In the genomic region with DNA sequence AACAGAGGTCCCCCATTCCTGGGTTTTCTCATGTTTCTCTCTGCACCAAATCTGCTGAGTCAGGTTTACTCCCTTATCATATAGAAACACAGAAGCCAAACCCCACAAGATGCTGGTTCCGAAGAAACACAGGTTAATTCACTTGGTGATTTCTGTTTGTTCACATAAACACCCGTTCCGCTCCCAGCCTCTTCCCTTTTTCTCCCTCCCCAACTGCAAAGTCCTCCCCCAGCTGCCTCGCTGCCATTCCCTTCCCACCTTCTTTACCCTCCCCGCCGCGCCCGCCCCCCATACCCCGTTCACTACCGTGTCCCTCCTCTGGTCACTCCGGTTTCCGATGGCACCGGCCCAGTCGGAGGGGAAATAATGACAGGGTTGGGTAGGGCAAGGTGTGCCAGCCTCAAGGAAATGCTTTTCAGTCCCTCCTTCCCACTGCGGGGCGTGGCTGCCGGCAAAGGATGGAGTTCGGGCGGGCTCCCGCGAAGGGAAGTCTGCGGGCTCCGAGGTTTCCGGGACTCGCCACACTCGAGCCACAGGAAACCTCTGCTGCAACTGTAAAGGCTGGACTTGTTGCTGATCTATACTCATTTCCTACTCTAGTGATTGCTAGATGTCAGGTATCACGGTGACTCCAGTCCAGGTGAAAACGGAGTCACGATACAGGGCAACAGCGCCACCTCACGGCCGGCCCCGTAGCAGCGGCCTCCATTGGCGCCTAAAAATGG, we compare ENCODE assay signal across 8 cellular contexts. TPM values are rescaled to one million over a fixed set of nuclear protein-coding genes. Genes with fewer than 3 reads are reported as not detected.
DNase-seq lines count a peak whose midpoint lies in the region; ATAC-seq and TF ChIP-seq lines count a peak whose summit lies in the region.

TSS of gene STYK1 (minus strand) at position 393 of the 725 bp plus-strand sequence. CDS start 39,434 bp downstream, outside the sequence.

- H4K20me1 ChIP-seq in osteoblast (ENCODE audit: insufficient read depth, low read length): no peaks in the 10 kb centered on the region

- DNase-seq in RPMI7951 (ENCODE audit: low read depth) (peak; percentile 37), glutamatergic neuron (peak; percentile 70), osteoblast (ENCODE audit: insufficient read length, low spot score, missing footprints) (peak; percentile 91), thoracic aorta (ENCODE audit: low spot score) (no peak)
- peak; percentile 62 for DNase-seq in activated gamma-delta T cell treated with anti-CD3 and anti-CD28 coated beads, Interleukin-2, amount 50 U/mL, for 16 hours (ENCODE audit: low read depth)

- TF ChIP-seq CTCF in glutamatergic neuron (IDR thresholded peaks at IDR 0.05; ENCODE audit: partially characterized antibody, unreplicated experiment) (peak; percentile 95), osteoblast (IDR thresholded peaks at IDR 0.05; ENCODE audit: extremely low read depth, low read depth, low read length) (peak; percentile 92), thoracic aorta (IDR thresholded peaks at IDR 0.05) (peak; percentile 46)

- 2% methylated on average over 35 of the region's 35 CpGs for WGBS in HUES64

- ATAC-seq in GM18873 (IDR thresholded peaks at IDR 0.05; ENCODE audit: low FRiP score, unreplicated experiment) (peak; percentile 62), thoracic aorta (ENCODE audit: insufficient number of reproducible peaks, low FRiP score, low read depth) (no peak)

- H3K27ac Mint-ChIP-seq in glutamatergic neuron (ENCODE audit: unreplicated experiment): no peak within 1 kb of the TSS

- no peaks in the 10 kb centered on the region for H3K36me3 Mint-ChIP-seq in glutamatergic neuron (ENCODE audit: unreplicated experiment)

- H3K9me3 ChIP-seq in HUES64 (ENCODE audit: insufficient read depth, low read depth, low read length) (no peaks in the 10 kb centered on the region), osteoblast (ENCODE audit: low read depth, low read length) (no peaks in the 10 kb centered on the region), thoracic aorta (no peaks in the 10 kb centered on the region)

- no peaks in the 10 kb centered on the region for H3K4me1 Mint-ChIP-seq in glutamatergic neuron (ENCODE audit: low read depth, unreplicated experiment)

- peak within 1 kb of the TSS; percentile 92 for H3K4me3 ChIP-seq in ACC112 (ENCODE audit: low read depth, low read length)
- H3K4me3 ChIP-seq in HUES64 (ENCODE audit: low read length): peak within 1 kb of the TSS; percentile 71
- peak within 1 kb of the TSS; percentile 79 for H3K4me3 ChIP-seq in osteoblast (ENCODE audit: insufficient read depth, low read length)
- H3K4me3 ChIP-seq in thoracic aorta: peak within 1 kb of the TSS; percentile 73

- H3K27ac ChIP-seq in ACC112 (ENCODE audit: low read depth, low read length) (no peak within 1 kb of the TSS), HUES64 (ENCODE audit: low read depth, low read length) (no peak within 1 kb of the TSS), osteoblast (ENCODE audit: low read depth, low read length) (no peak within 1 kb of the TSS), thoracic aorta (no peak within 1 kb of the TSS)

- no peaks in the 10 kb centered on the region for H3K9me3 Mint-ChIP-seq in glutamatergic neuron (ENCODE audit: unreplicated experiment)

- H3K27me3 ChIP-seq in ACC112 (ENCODE audit: insufficient read depth, low read length) (no peaks in the 10 kb centered on the region), HUES64 (ENCODE audit: insufficient read depth, low read length) (no peaks in the 10 kb centered on the region), osteoblast (ENCODE audit: insufficient read depth, low read length) (peaks cover under 1% of the 10 kb centered on the region), thoracic aorta (replicated peaks; ENCODE audit: insufficient read depth) (peaks cover 7% of the 10 kb centered on the region)

- no peak within 1 kb of the TSS; the same call in 1 of the 2 replicates for H3K9ac ChIP-seq in HUES64 (ENCODE audit: low read depth, low read length)

- H2AFZ ChIP-seq in ACC112 (ENCODE audit: low read length, unreplicated experiment) (peak within 1 kb of the TSS; percentile 94), osteoblast (ENCODE audit: low read length) (peak within 1 kb of the TSS; percentile 94)

- H3K79me2 ChIP-seq in ACC112 (ENCODE audit: control insufficient read depth, insufficient read depth, low read length, unreplicated experiment) (no peaks in the 10 kb centered on the region), osteoblast (ENCODE audit: insufficient read depth, low read length) (no peaks in the 10 kb centered on the region)

- H3K4me2 ChIP-seq in osteoblast (ENCODE audit: insufficient read depth, low read length): peak within 1 kb of the TSS; percentile 90

- H3K27me3 Mint-ChIP-seq in glutamatergic neuron (ENCODE audit: unreplicated experiment): peaks cover 5% of the 10 kb centered on the region

- H3K36me3 ChIP-seq in ACC112 (ENCODE audit: insufficient read depth, low read length) (no peaks in the 10 kb centered on the region), HUES64 (ENCODE audit: insufficient read depth, low read length) (no peaks in the 10 kb centered on the region), osteoblast (ENCODE audit: insufficient read depth, low read length) (no peaks in the 10 kb centered on the region), thoracic aorta (no peaks in the 10 kb centered on the region)

- H3K4me3 Mint-ChIP-seq in glutamatergic neuron (ENCODE audit: unreplicated experiment): peak within 1 kb of the TSS; percentile 89

- H3K4me1 ChIP-seq in ACC112 (ENCODE audit: control insufficient read depth, insufficient read depth, low read length, unreplicated experiment) (peaks cover 7% of the 10 kb centered on the region), HUES64 (ENCODE audit: insufficient read depth, low read length) (no peaks in the 10 kb centered on the region), osteoblast (ENCODE audit: insufficient read depth, low read length) (peaks cover 8% of the 10 kb centered on the region), thoracic aorta (ENCODE audit: control insufficient read depth in 1 of 2, low read depth in 2 of 2) (peaks cover 4 to 11% of the 10 kb centered on the region in 2 donors)

RNA-seq across cellular contexts. Expression of gene STYK1, which starts in this region (rescaled TPM):
- 0.95 TPM for polyA plus RNA-seq in HUES64 (2013, experiment 1 of 2)
- polyA plus RNA-seq in HUES64 (2013, experiment 2 of 2): 0.44 TPM
- total RNA-seq in RPMI7951 (2014; rRNA removed; shearing (Covaris generic)): 0.68 and 0.84 TPM in 2 replicates
- not detected for total RNA-seq in glutamatergic neuron (ENCODE audit: unreplicated experiment)
- under 0.01 TPM in 2 replicates for total RNA-seq in osteoblast
- total RNA-seq in thoracic aorta: not detected

Comparison
In these comparisons a context has a peak if more than half of its experiments do, and no peak if none do; other contexts are left out.
1. Peak in DNase-seq in RPMI7951; RNA of the gene not detected or under 1 TPM.
2. Peak in DNase-seq in glutamatergic neuron; RNA of the gene not detected or under 1 TPM.
3. Peak in DNase-seq, H3K4me3 ChIP-seq and H3K4me2 ChIP-seq in osteoblast; RNA of the gene not detected or under 1 TPM.